18 cellular contexts compared by ENCODE assay signal in genomic region chr22:36584666-36585065, GRCh38. TPM values are rescaled to one million over a fixed set of nuclear protein-coding genes. Genes with fewer than 3 reads are reported as not detected.
DNase-seq lines count a peak whose midpoint lies in the region; ATAC-seq, FAIRE-seq and TF ChIP-seq lines count a peak whose summit lies in the region.
"Had no signal": no experiment of that assay in that cellular context is flagged by ENCODE, and none has a peak within 500 bp of the region (broad histone marks: within the 10 kb centered on the region; RNA-seq: fewer than 3 reads in every experiment).

No MANE protein-coding gene starts in this region.

- FAIRE-seq in kidney (lab: Jason Lieb, UNC), result no peak
- FAIRE-seq: A204.1, G401.6, GM12891, H1, HepG2 had no signal

- H3K36me3 ChIP-seq in BLaER1 (no peaks in the 10 kb centered on the region), HEK293 (ENCODE audit: control insufficient read depth in 2 of 2, insufficient read depth in 1 of 2, low read length in 2 of 2) (no peaks in the 10 kb centered on the region), kidney (ENCODE audit: control insufficient read depth in 1 of 2, insufficient read depth in 2 of 2, low read length in 2 of 2) (no peaks in the 10 kb centered on the region), esophagus muscularis mucosa (no peaks in the 10 kb centered on the region)
- H3K36me3 ChIP-seq: HAP-1 had no signal

- CTCF ChIA-PET in HEK293 (lab: Yijun Ruan, JAX), result interaction anchor here (0.6 to 1.3 kb wide), 3 partner anchors 12 to 26 kb away, joined by 3 to 6 read pairs (median 5); no protein-coding TSS in a partner anchor

- H3K27ac ChIP-seq in BLaER1, result no peak overlapping the region
- H3K27ac ChIP-seq in HEK293 (ENCODE audit: extremely low read depth, low read depth, low read length), result no peak overlapping the region
- H3K27ac ChIP-seq in kidney (ENCODE audit: low read depth in 2 of 2, low read length in 2 of 2), result no peak overlapping the region
- no peak overlapping the region for H3K27ac ChIP-seq in esophagus muscularis mucosa (replicated peaks in 1 of 4)

- 96% methylated on average over 3 of the region's 6 CpGs for WGBS in esophagus muscularis mucosa

- POLR2A ChIA-PET in HEK293 (lab: Yijun Ruan, JAX), result no interaction called here

- H3K9me3 ChIP-seq in BLaER1 (no peaks in the 10 kb centered on the region), HEK293 (ENCODE audit: control insufficient read depth, insufficient read depth, low read depth, low read length) (no peaks in the 10 kb centered on the region), kidney (ENCODE audit: control insufficient read depth in 1 of 2, low read length in 2 of 2) (no peaks in the 10 kb centered on the region), esophagus muscularis mucosa (no peaks in the 10 kb centered on the region)
- H3K9me3 ChIP-seq: Caco-2, HAP-1 had no signal

- H4K20me1 ChIP-seq in BLaER1, result no peaks in the 10 kb centered on the region

- H3K4me3 ChIP-seq in BLaER1, result no peak overlapping the region
- no peak overlapping the region for H3K4me3 ChIP-seq in HEK293 (ENCODE audit: low read depth, low read length)
- no peak overlapping the region for H3K4me3 ChIP-seq in kidney (ENCODE audit: low read length in 2 of 2)
- H3K4me3 ChIP-seq in esophagus muscularis mucosa, result no peak overlapping the region
- H3K4me3 ChIP-seq: HAP-1 had no signal

- DNase-seq in NCI-H69 (lab: John Stamatoyannopoulos, UW) (peak; percentile 46), kidney (peak; percentile 48), esophagus muscularis mucosa (ENCODE audit: extremely low spot score) (no peak), hypothalamus (lab: John Stamatoyannopoulos, UW) (no peak)
- DNase-seq: Caco-2; CD8-positive, alpha-beta memory T cell; DMS79 treated with DMSO at 0.1 percent for 48 hours; EL had no signal

- H3K9ac ChIP-seq in BLaER1 (no peak overlapping the region), kidney (ENCODE audit: low read length in 2 of 2) (no peak overlapping the region)

- no peak for TF ChIP-seq EP300 in esophagus muscularis mucosa (IDR thresholded peaks at IDR 0.05)

- ATAC-seq in GM18909 (IDR thresholded peaks at IDR 0.05; ENCODE audit: poor library complexity, unreplicated experiment) (no peak), GM18868 (IDR thresholded peaks at IDR 0.05; ENCODE audit: unreplicated experiment) (no peak)
- ATAC-seq: HepG2 had no signal

- H3K4me1 ChIP-seq in BLaER1, result peaks cover 21% of the 10 kb centered on the region
- no peaks in the 10 kb centered on the region for H3K4me1 ChIP-seq in HEK293 (ENCODE audit: control insufficient read depth, insufficient read depth, low read length)
- no peaks in the 10 kb centered on the region for H3K4me1 ChIP-seq in kidney (ENCODE audit: control insufficient read depth in 1 of 2, insufficient read depth in 1 of 2, low read depth in 1 of 2, low read length in 2 of 2)
- H3K4me1 ChIP-seq in esophagus muscularis mucosa, result peaks cover 0 to 10% (median 2%) of the 10 kb centered on the region in 4 donors
- H3K4me1 ChIP-seq: Caco-2, HAP-1 had no signal

- no peak for TF ChIP-seq POLR2A in esophagus muscularis mucosa (IDR thresholded peaks at IDR 0.05; ENCODE audit: low read depth)

- TF ChIP-seq CTCF in HEK293 (tag by site-specific recombination; IDR thresholded peaks at IDR 0.05), result no peak
- TF ChIP-seq CTCF in kidney (IDR thresholded peaks at IDR 0.05; ENCODE audit: borderline replicate concordance, extremely low read depth, insufficient read depth), result no peak
- TF ChIP-seq CTCF in esophagus muscularis mucosa (IDR thresholded peaks at IDR 0.05), result no peak

- intact Hi-C loops in kidney (cut with DNase I) (no loop called here), esophagus muscularis mucosa (cut with DNase I) (no loop called here)

- no peaks in the 10 kb centered on the region for H3K27me3 ChIP-seq in BLaER1
- H3K27me3 ChIP-seq in esophagus muscularis mucosa, result peaks cover 0 to 59% (median 0%) of the 10 kb centered on the region in 4 donors

- peak overlapping the region; percentile 65 for H3K4me2 ChIP-seq in BLaER1

TF ChIP-seq in HEK293, 187 proteins besides CTCF, POLR2A, EP300 and RAD21:
- TF ChIP-seq SCRT2 (tag by site-specific recombination; IDR thresholded peaks at IDR 0.05) (0 out of 2 replicates have a peak, but pooled peaks have one; percentile 34), WT1 (tag by site-specific recombination; IDR thresholded peaks at IDR 0.05) (no peak)

RNA-seq across cellular contexts. Expression of gene EIF3D, which starts 55.7 kb away (rescaled TPM):
- total RNA-seq in kidney (140 TPM), esophagus muscularis mucosa (100 to 1,000 TPM; 200 to 282 (median 252) TPM)
- polyA plus RNA-seq in kidney (ENCODE audit: insufficient read depth, low read depth, low replicate concordance), result 129 TPM

Comparison
In these comparisons a context has a peak if more than half of its experiments do, and no peak if none do; other contexts are left out.
1. DNase-seq: peak in NCI-H69 (single experiment) and kidney (single experiment); none in esophagus muscularis mucosa (single experiment) and hypothalamus (0 of 51).